Comparison of ENCODE assay signal across 1 cellular context in genomic region chr20:45322952-45323383, GRCh38.
TF ChIP-seq lines count a peak whose summit lies in the region.

No MANE protein-coding gene starts in this region.

TF ChIP-seq in K562, 482 proteins besides CTCF, POLR2A, EP300 and RAD21 (continued from another document):
- TF ChIP-seq, protein P1, sequence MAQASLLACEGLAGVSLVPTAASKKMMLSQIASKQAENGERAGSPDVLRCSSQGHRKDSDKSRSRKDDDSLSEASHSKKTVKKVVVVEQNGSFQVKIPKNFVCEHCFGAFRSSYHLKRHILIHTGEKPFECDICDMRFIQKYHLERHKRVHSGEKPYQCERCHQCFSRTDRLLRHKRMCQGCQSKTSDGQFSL (CRISPR knock-in tag; IDR thresholded peaks at IDR 0.05): no peak
- TF ChIP-seq, protein P1 (tag; IDR thresholded peaks at IDR 0.05): 0 out of 4 replicates have a peak, but pooled peaks of 1 of the 2 experiments have one; percentile 33
- TF ChIP-seq MYNN (IDR thresholded peaks at IDR 0.05): no peak
- TF ChIP-seq MYNN (CRISPR knock-in tag; IDR thresholded peaks at IDR 0.05): no peak
- TF ChIP-seq, protein P2, sequence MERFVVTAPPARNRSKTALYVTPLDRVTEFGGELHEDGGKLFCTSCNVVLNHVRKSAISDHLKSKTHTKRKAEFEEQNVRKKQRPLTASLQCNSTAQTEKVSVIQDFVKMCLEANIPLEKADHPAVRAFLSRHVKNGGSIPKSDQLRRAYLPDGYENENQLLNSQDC (CRISPR knock-in tag; IDR thresholded peaks at IDR 0.05): no peak
- no peak for TF ChIP-seq GMEB1 (CRISPR knock-in tag; IDR thresholded peaks at IDR 0.05)
